ENCODE assay signal across 22 cellular contexts in genomic region chr6:170023620-170024521, GRCh38.
DNase-seq lines count a peak whose midpoint lies in the region; ATAC-seq and TF ChIP-seq lines count a peak whose summit lies in the region.
"Had no signal": no experiment of that assay in that cellular context is flagged by ENCODE, and none has a peak within 500 bp of the region (broad histone marks: within the 10 kb centered on the region; RNA-seq: fewer than 3 reads in every experiment).

No MANE protein-coding gene starts in this region.

- peaks cover 3 to 6% of the 10 kb centered on the region in 2 donors for H3K4me1 Mint-ChIP-seq in effector memory CD8-positive, alpha-beta T cell (ENCODE audit: low read depth in 2 of 2)
- no peaks in the 10 kb centered on the region for H3K4me1 Mint-ChIP-seq in endodermal cell
- H3K4me1 Mint-ChIP-seq: activated CD4-positive, alpha-beta memory T cell treated with anti-CD3 and anti-CD28 coated beads, Interleukin-2, amount 10 ng/mL, durations not matched to agents 7 days and 5 days; stimulated activated naive B cell treated with anti-CD40 and anti-IgM and Interleukin-4, amounts not matched to agents 10 μg/mL and 1 μg/mL and 100 μg/mL, for 72 hours had no signal

- H3K27me3 ChIP-seq in lower lobe of right lung (ENCODE audit: low read depth) (peaks cover 16% of the 10 kb centered on the region), subcutaneous abdominal adipose tissue (ENCODE audit: control insufficient read depth in 5 of 5, insufficient read depth in 4 of 5, low read length in 5 of 5) (peaks cover 0 to 3% (median 2%) of the 10 kb centered on the region in 5 donors), endodermal cell (ENCODE audit: control insufficient read depth, insufficient read depth, low read length, poor library complexity, severe bottlenecking) (no peaks in the 10 kb centered on the region)
- H3K27me3 ChIP-seq: brain microvascular endothelial cell, right lobe of liver had no signal

- H3K9me3 Mint-ChIP-seq in effector memory CD8-positive, alpha-beta T cell: peaks cover 0 to 6% of the 10 kb centered on the region in 2 donors
- H3K9me3 Mint-ChIP-seq in endodermal cell: no peaks in the 10 kb centered on the region
- H3K9me3 Mint-ChIP-seq: activated CD4-positive, alpha-beta memory T cell treated with anti-CD3 and anti-CD28 coated beads, Interleukin-2, amount 10 ng/mL, durations not matched to agents 7 days and 5 days; activated T-cell treated with anti-CD3 and anti-CD28 coated beads, Interleukin-2, amount 50 U/mL, for 72 hours; CD8-positive, alpha-beta memory T cell; dendritic cell treated with granulocyte-macrophage colony-stimulating factor and Interleukin-4, amounts not matched to agents 40 ng/mL and 50 ng/mL, for 4 days had no signal

- intact Hi-C loops in lower lobe of right lung (cut with DNase I): no loop called here

- H3K4me3 Mint-ChIP-seq in effector memory CD8-positive, alpha-beta T cell: peak overlapping the region in 1 of 2 donors; percentile 33
- H3K4me3 Mint-ChIP-seq in endodermal cell: no peak overlapping the region
- H3K4me3 Mint-ChIP-seq: activated CD4-positive, alpha-beta memory T cell treated with anti-CD3 and anti-CD28 coated beads, Interleukin-2, amount 10 ng/mL, durations not matched to agents 7 days and 5 days; dendritic cell treated with granulocyte-macrophage colony-stimulating factor and Interleukin-4, amounts not matched to agents 40 ng/mL and 50 ng/mL, for 4 days; stimulated activated naive B cell treated with anti-CD40 and anti-IgM and Interleukin-4, amounts not matched to agents 10 μg/mL and 1 μg/mL and 100 μg/mL, for 72 hours had no signal

- H3K27ac Mint-ChIP-seq in effector memory CD8-positive, alpha-beta T cell: no peak overlapping the region
- H3K27ac Mint-ChIP-seq in endodermal cell: no peak overlapping the region
- H3K27ac Mint-ChIP-seq: activated CD4-positive, alpha-beta memory T cell treated with anti-CD3 and anti-CD28 coated beads, Interleukin-2, amount 10 ng/mL, durations not matched to agents 7 days and 5 days; activated T-cell treated with anti-CD3 and anti-CD28 coated beads, Interleukin-2, amount 50 U/mL, for 72 hours; CD8-positive, alpha-beta memory T cell; dendritic cell treated with granulocyte-macrophage colony-stimulating factor and Interleukin-4, amounts not matched to agents 40 ng/mL and 50 ng/mL, for 4 days; stimulated activated naive B cell treated with anti-CD40 and anti-IgM and Interleukin-4, amounts not matched to agents 10 μg/mL and 1 μg/mL and 100 μg/mL, for 72 hours had no signal

- DNase-seq in effector memory CD8-positive, alpha-beta T cell: no peak
- DNase-seq in lower lobe of right lung: no peak
- DNase-seq in SK-N-DZ (ENCODE audit: low spot score): no peak
- no peak for DNase-seq in endodermal cell
- DNase-seq: activated CD4-positive, alpha-beta memory T cell treated with anti-CD3 and anti-CD28 coated beads, Interleukin-2, amount 10 ng/mL, durations not matched to agents 7 days and 5 days; activated CD4-positive, CD25-positive, alpha-beta regulatory T cell; brain microvascular endothelial cell; DND-41; hippocampal formation; NCI-H1417; RPMI8226; stimulated activated naive B cell treated with anti-CD40 and anti-IgM and Interleukin-4, amounts not matched to agents 10 μg/mL and 1 μg/mL and 100 μg/mL, for 72 hours; T-helper 9 cell had no signal

- H3K27ac ChIP-seq in lower lobe of right lung (peak overlapping the region; percentile 74), subcutaneous abdominal adipose tissue (ENCODE audit: low read depth, low read length) (no peak overlapping the region), endodermal cell (ENCODE audit: low read depth, low read length) (no peak overlapping the region)
- H3K27ac ChIP-seq: brain microvascular endothelial cell, right lobe of liver had no signal

- ATAC-seq in HG02852 (IDR thresholded peaks at IDR 0.05; ENCODE audit: unreplicated experiment) (peak; percentile 54), lower lobe of right lung (peak; percentile 1 to 8), HG03457 (IDR thresholded peaks at IDR 0.05; ENCODE audit: unreplicated experiment) (no peak), HG03139 (IDR thresholded peaks at IDR 0.05; ENCODE audit: unreplicated experiment) (no peak)
- ATAC-seq in effector memory CD8-positive, alpha-beta T cell (replicated peaks): peak; percentile 69
- ATAC-seq: HCT116; stimulated activated naive B cell treated with anti-CD40 and anti-IgM and Interleukin-4, amounts not matched to agents 10 μg/mL and 1 μg/mL and 100 μg/mL, for 72 hours had no signal

- H3K9ac ChIP-seq in subcutaneous abdominal adipose tissue (ENCODE audit: low read length in 5 of 5) (peak overlapping the region in 1 of 5 donors; percentile 12), endodermal cell (ENCODE audit: extremely low read depth, low read length, poor library complexity, severe bottlenecking) (no peak overlapping the region)

- H3K9me3 ChIP-seq in lower lobe of right lung (no peaks in the 10 kb centered on the region), subcutaneous abdominal adipose tissue (ENCODE audit: control insufficient read depth in 5 of 5, low read length in 5 of 5) (no peaks in the 10 kb centered on the region), endodermal cell (ENCODE audit: control insufficient read depth, low read length) (no peaks in the 10 kb centered on the region)
- H3K9me3 ChIP-seq: right lobe of liver had no signal

- H3K27me3 Mint-ChIP-seq in effector memory CD8-positive, alpha-beta T cell: peaks cover 25 to 26% of the 10 kb centered on the region in 2 donors
- H3K27me3 Mint-ChIP-seq in endodermal cell (ENCODE audit: insufficient read depth): peaks cover 11% of the 10 kb centered on the region
- H3K27me3 Mint-ChIP-seq: activated CD4-positive, alpha-beta memory T cell treated with anti-CD3 and anti-CD28 coated beads, Interleukin-2, amount 10 ng/mL, durations not matched to agents 7 days and 5 days had no signal

- TF ChIP-seq CTCF in lower lobe of right lung (IDR thresholded peaks at IDR 0.05) (no peak), endodermal cell (conservative IDR thresholded peaks at IDR 0.05) (no peak)

- 93 to 94% methylated on average over 31 to 67 of the region's 67 CpGs for WGBS in endodermal cell (ENCODE audit: insufficient coverage in 1 of 2, insufficient read length in 1 of 2), 2 experiments

- H3K4me1 ChIP-seq in lower lobe of right lung: peaks cover 6% of the 10 kb centered on the region
- peaks cover 2 to 30% (median 15%) of the 10 kb centered on the region in 5 donors for H3K4me1 ChIP-seq in subcutaneous abdominal adipose tissue (ENCODE audit: control insufficient read depth in 5 of 5, insufficient read depth in 5 of 5, low read length in 5 of 5)
- H3K4me1 ChIP-seq in endodermal cell (ENCODE audit: control insufficient read depth, insufficient read depth, low read length): no peaks in the 10 kb centered on the region

- H3K36me3 ChIP-seq in lower lobe of right lung (no peaks in the 10 kb centered on the region), subcutaneous abdominal adipose tissue (ENCODE audit: control insufficient read depth in 5 of 5, insufficient read depth in 5 of 5, low read length in 5 of 5) (no peaks in the 10 kb centered on the region), endodermal cell (ENCODE audit: control insufficient read depth, insufficient read depth, low read length) (no peaks in the 10 kb centered on the region)
- H3K36me3 ChIP-seq: brain microvascular endothelial cell, right lobe of liver had no signal

- H3K4me3 ChIP-seq in lower lobe of right lung (peak overlapping the region; percentile 35), subcutaneous abdominal adipose tissue (ENCODE audit: low read depth in 1 of 5, low read length in 5 of 5) (peak overlapping the region in 3 of 5 donors; percentile 9 to 28 (median 21)), endodermal cell (ENCODE audit: low read length) (no peak overlapping the region)
- H3K4me3 ChIP-seq: right lobe of liver had no signal

- H3K36me3 Mint-ChIP-seq in effector memory CD8-positive, alpha-beta T cell (ENCODE audit: insufficient read depth): no peaks in the 10 kb centered on the region
- H3K36me3 Mint-ChIP-seq in endodermal cell (ENCODE audit: low read depth): no peaks in the 10 kb centered on the region
- H3K36me3 Mint-ChIP-seq: CD8-positive, alpha-beta memory T cell; stimulated activated naive B cell treated with anti-CD40 and anti-IgM and Interleukin-4, amounts not matched to agents 10 μg/mL and 1 μg/mL and 100 μg/mL, for 72 hours had no signal

Comparison
In these comparisons a context has a peak if more than half of its experiments do, and no peak if none do; other contexts are left out.
1. ATAC-seq: peak in HG02852 (single experiment), effector memory CD8-positive, alpha-beta T cell (single experiment) and lower lobe of right lung (2 of 2); none in HG03457 (single experiment) and HG03139 (single experiment).